Comparison of ENCODE assay signal across 13 cellular contexts in genomic region chr17:43239597-43239996, GRCh38. TPM values are rescaled to one million over a fixed set of nuclear protein-coding genes. Genes with fewer than 3 reads are reported as not detected.
"Had no signal": no experiment of that assay in that cellular context is flagged by ENCODE, and none has a peak within 500 bp of the region (broad histone marks: within the 10 kb centered on the region; RNA-seq: fewer than 3 reads in every experiment).

No MANE protein-coding gene starts in this region.

RNA-seq across cellular contexts. Expression of gene RNU2-1, which starts 5.8 kb away (rescaled TPM):
- total RNA-seq: epithelial cell of proximal tubule, esophagus squamous epithelium, hepatocyte, stomach, thoracic aorta, transverse colon had no signal

RNA-seq across cellular contexts. Expression of gene CCDC200, which starts 11.2 kb away (rescaled TPM):
- total RNA-seq: epithelial cell of proximal tubule, esophagus squamous epithelium, hepatocyte, kidney, left cardiac atrium, left ventricle myocardium inferior, lower lobe of right lung, posterior vena cava, right cardiac atrium, thoracic aorta, transverse colon, ureter had no signal
